10 cellular contexts compared by ENCODE assay signal in genomic region chr22:18032455-18033101, GRCh38. TPM values are rescaled to one million over a fixed set of nuclear protein-coding genes. Genes with fewer than 3 reads are reported as not detected.
A peak's percentile ranks its signal among the peaks of the same experiment; 100 is the strongest.
DNase-seq lines count a peak whose midpoint lies in the region; ATAC-seq lines count a peak whose summit lies in the region.
"Had no signal": no experiment of that assay in that cellular context is flagged by ENCODE, and none has a peak within 500 bp of the region (broad histone marks: within the 10 kb centered on the region; RNA-seq: fewer than 3 reads in every experiment).

No MANE protein-coding gene starts in this region.

- POLR2A ChIA-PET in activated CD8-positive, alpha-beta T cell treated with anti-CD3 and anti-CD28 coated beads, Interleukin-2, amount 10 ng/mL, durations not matched to agents 7 days and 5 days (lab: Charles Lee), result no interaction called here

- H3K9me3 Mint-ChIP-seq in activated CD8-positive, alpha-beta T cell treated with anti-CD3 and anti-CD28 coated beads, Interleukin-2, amount 10 ng/mL, durations not matched to agents 7 days and 5 days (ENCODE audit: insufficient read depth), result no peaks in the 10 kb centered on the region
- H3K9me3 Mint-ChIP-seq: activated naive CD8-positive, alpha-beta T cell treated with anti-CD3 and anti-CD28 coated beads for 36 hours; stimulated activated effector memory CD8-positive, alpha-beta T cell treated with anti-CD3 and anti-CD28 coated beads, Interleukin-12 subunit alpha, Interleukin-12 subunit beta, amount 100 ng/mL, for 72 hours had no signal

- no peaks in the 10 kb centered on the region for H3K36me3 Mint-ChIP-seq in activated CD8-positive, alpha-beta T cell treated with anti-CD3 and anti-CD28 coated beads, Interleukin-2, amount 10 ng/mL, durations not matched to agents 7 days and 5 days (ENCODE audit: low read depth)
- H3K36me3 Mint-ChIP-seq: activated naive CD8-positive, alpha-beta T cell treated with anti-CD3 and anti-CD28 coated beads for 36 hours; stimulated activated effector memory CD8-positive, alpha-beta T cell treated with anti-CD3 and anti-CD28 coated beads, Interleukin-12 subunit alpha, Interleukin-12 subunit beta, amount 100 ng/mL, for 72 hours had no signal

- DNase-seq in HT1080 (ENCODE audit: low read depth) (peak; percentile 94), hepatic stellate cell (ENCODE audit: low spot score) (peak; percentile 40), middle frontal gyrus (ENCODE audit: extremely low spot score, low spot score) (no peak)
- DNase-seq in activated CD8-positive, alpha-beta T cell treated with anti-CD3 and anti-CD28 coated beads, Interleukin-2, amount 10 ng/mL, durations not matched to agents 7 days and 5 days, result no peak
- DNase-seq: activated naive CD8-positive, alpha-beta T cell treated with anti-CD3 and anti-CD28 coated beads for 36 hours; glutamatergic neuron had no signal

- CTCF ChIA-PET in activated CD8-positive, alpha-beta T cell treated with anti-CD3 and anti-CD28 coated beads, Interleukin-2, amount 10 ng/mL, durations not matched to agents 7 days and 5 days (lab: Charles Lee), result no interaction called here

- H3K27ac ChIP-seq in angular gyrus (ENCODE audit: low read depth, low read length), result peak overlapping the region; percentile 59
- H3K27ac ChIP-seq in temporal lobe (ENCODE audit: low read depth, low read length), result peak overlapping the region; percentile 50

- H3K27ac Mint-ChIP-seq in activated CD8-positive, alpha-beta T cell treated with anti-CD3 and anti-CD28 coated beads, Interleukin-2, amount 10 ng/mL, durations not matched to agents 7 days and 5 days, result no peak overlapping the region
- H3K27ac Mint-ChIP-seq: activated naive CD8-positive, alpha-beta T cell treated with anti-CD3 and anti-CD28 coated beads for 36 hours; stimulated activated effector memory CD8-positive, alpha-beta T cell treated with anti-CD3 and anti-CD28 coated beads, Interleukin-12 subunit alpha, Interleukin-12 subunit beta, amount 100 ng/mL, for 72 hours had no signal

- no peaks in the 10 kb centered on the region for H3K4me1 Mint-ChIP-seq in activated CD8-positive, alpha-beta T cell treated with anti-CD3 and anti-CD28 coated beads, Interleukin-2, amount 10 ng/mL, durations not matched to agents 7 days and 5 days (ENCODE audit: low read depth)
- H3K4me1 Mint-ChIP-seq: activated naive CD8-positive, alpha-beta T cell treated with anti-CD3 and anti-CD28 coated beads for 36 hours; stimulated activated effector memory CD8-positive, alpha-beta T cell treated with anti-CD3 and anti-CD28 coated beads, Interleukin-12 subunit alpha, Interleukin-12 subunit beta, amount 100 ng/mL, for 72 hours had no signal

- H3K27me3 Mint-ChIP-seq in activated CD8-positive, alpha-beta T cell treated with anti-CD3 and anti-CD28 coated beads, Interleukin-2, amount 10 ng/mL, durations not matched to agents 7 days and 5 days (ENCODE audit: low read depth), result peaks cover 19% of the 10 kb centered on the region

- ATAC-seq in GM18511 (IDR thresholded peaks at IDR 0.05; ENCODE audit: unreplicated experiment), result no peak
- ATAC-seq in activated CD8-positive, alpha-beta T cell treated with anti-CD3 and anti-CD28 coated beads, Interleukin-2, amount 10 ng/mL, durations not matched to agents 7 days and 5 days, result no peak
- ATAC-seq: stimulated activated effector memory CD8-positive, alpha-beta T cell treated with anti-CD3 and anti-CD28 coated beads, Interleukin-12 subunit alpha, Interleukin-12 subunit beta, amount 100 ng/mL, for 72 hours had no signal

- H3K4me3 Mint-ChIP-seq in activated CD8-positive, alpha-beta T cell treated with anti-CD3 and anti-CD28 coated beads, Interleukin-2, amount 10 ng/mL, durations not matched to agents 7 days and 5 days, result no peak overlapping the region
- H3K4me3 Mint-ChIP-seq: activated naive CD8-positive, alpha-beta T cell treated with anti-CD3 and anti-CD28 coated beads for 36 hours; stimulated activated effector memory CD8-positive, alpha-beta T cell treated with anti-CD3 and anti-CD28 coated beads, Interleukin-12 subunit alpha, Interleukin-12 subunit beta, amount 100 ng/mL, for 72 hours had no signal

RNA-seq across cellular contexts. Expression of gene MICAL3, which starts 8.2 kb away (rescaled TPM):
- 15.3 and 29.2 TPM in 2 replicates for total RNA-seq in HT1080 (2014; rRNA removed; shearing (Covaris generic))
- 12.5 and 18.1 TPM in 2 replicates for polyA plus RNA-seq in HT1080 (2015; cell fraction: cytosol; rRNA removed)
- 72.7 and 93.2 TPM in 2 replicates for polyA plus RNA-seq in HT1080 (2015; cell fraction: nucleus; rRNA removed)
- 56.5 TPM for total RNA-seq in temporal lobe
- total RNA-seq in activated CD8-positive, alpha-beta T cell treated with anti-CD3 and anti-CD28 coated beads, Interleukin-2, amount 10 ng/mL, durations not matched to agents 7 days and 5 days, result 10 to 100 TPM; 26.4 to 29.7 TPM

RNA-seq across cellular contexts. Expression of gene PEX26, which starts 45.2 kb away (rescaled TPM):
- total RNA-seq in HT1080 (2014; rRNA removed; shearing (Covaris generic)), result 46.2 and 50.9 TPM in 2 replicates
- 42.3 and 43.1 TPM in 2 replicates for polyA plus RNA-seq in HT1080 (2015; cell fraction: cytosol; rRNA removed)
- 33.9 and 37.8 TPM in 2 replicates for polyA plus RNA-seq in HT1080 (2015; cell fraction: nucleus; rRNA removed)
- 14.8 TPM for total RNA-seq in temporal lobe
- 10 to 100 TPM; 44.4 TPM for total RNA-seq in activated CD8-positive, alpha-beta T cell treated with anti-CD3 and anti-CD28 coated beads, Interleukin-2, amount 10 ng/mL, durations not matched to agents 7 days and 5 days

Comparison
In these comparisons a context has a peak if more than half of its experiments do, and no peak if none do; other contexts are left out.
1. DNase-seq: peak in HT1080 (single experiment) and hepatic stellate cell (single experiment); none in middle frontal gyrus (single experiment) and activated CD8-positive, alpha-beta T cell treated with anti-CD3 and anti-CD28 coated beads, Interleukin-2, amount 10 ng/mL, durations not matched to agents 7 days and 5 days (single experiment).